In the genomic region with DNA sequence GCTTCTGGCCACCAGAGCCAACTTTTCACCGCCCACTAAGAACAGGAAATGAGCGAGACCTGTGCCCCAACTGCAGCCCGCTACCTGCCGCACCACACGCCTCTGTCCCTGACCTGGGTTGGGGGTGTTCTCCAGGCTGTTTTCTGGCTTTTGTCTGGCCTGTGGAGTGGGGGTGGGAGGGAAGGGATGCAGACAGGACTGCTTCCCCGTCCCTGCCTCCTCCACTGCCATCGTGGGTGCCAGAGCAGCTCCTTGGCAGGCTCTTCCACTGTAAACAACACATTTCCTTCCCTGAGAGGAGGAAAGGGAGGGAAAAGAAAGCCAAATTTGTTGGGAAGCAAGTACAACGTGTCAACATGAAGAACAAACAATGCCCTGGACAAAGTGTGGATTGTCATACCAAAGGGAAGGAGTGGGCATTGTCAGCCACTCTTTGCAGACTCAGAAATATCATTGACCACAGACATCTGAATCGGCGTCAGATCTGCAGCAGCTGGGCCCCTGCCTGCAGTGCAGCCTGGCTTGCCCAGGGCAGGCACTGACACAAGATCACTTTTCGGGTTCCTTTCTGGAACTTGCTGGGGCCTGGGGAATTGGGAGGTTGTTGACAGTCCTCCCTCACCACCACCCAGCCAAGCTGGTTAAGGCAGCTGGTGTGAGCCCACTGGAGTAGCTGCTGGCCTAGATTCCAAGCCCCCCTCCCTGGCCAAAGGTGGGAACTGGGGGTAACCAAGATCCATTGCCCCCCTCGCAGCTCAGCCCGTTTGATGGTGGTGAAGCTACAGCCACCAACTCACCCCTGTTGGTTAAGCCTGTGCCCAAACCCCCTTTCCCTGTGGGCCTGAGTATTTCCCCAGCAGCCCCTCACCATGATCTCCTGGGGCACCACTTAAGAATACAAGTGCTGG, we compare ENCODE assay signal across 10 cellular contexts. TPM values are rescaled to one million over a fixed set of nuclear protein-coding genes. Genes with fewer than 3 reads are reported as not detected.
DNase-seq lines count a peak whose midpoint lies in the region; ATAC-seq, FAIRE-seq and TF ChIP-seq lines count a peak whose summit lies in the region.
"Had no signal": no experiment of that assay in that cellular context is flagged by ENCODE, and none has a peak within 500 bp of the region (broad histone marks: within the 10 kb centered on the region; RNA-seq: fewer than 3 reads in every experiment).

No MANE protein-coding gene starts in this region.

- H3K4me1 Mint-ChIP-seq in activated CD4-positive, alpha-beta memory T cell treated with anti-CD3 and anti-CD28 coated beads for 36 hours (ENCODE audit: low read depth): peaks cover 9% of the 10 kb centered on the region
- H3K4me1 Mint-ChIP-seq in activated CD4-positive, alpha-beta memory T cell treated with anti-CD3 and anti-CD28 coated beads, Interleukin-2, amount 10 ng/mL, durations not matched to agents 7 days and 5 days: peaks cover 6% of the 10 kb centered on the region

- H3K4me1 ChIP-seq in tibial artery: peaks cover 0 to 66% (median 57%) of the 10 kb centered on the region in 4 donors

- H3K36me3 ChIP-seq in tibial artery: peaks cover 11 to 24% (median 16%) of the 10 kb centered on the region in 3 donors

- no peak for TF ChIP-seq CTCF in dorsolateral prefrontal cortex (IDR thresholded peaks at IDR 0.05 in 54 of 56, conservative IDR thresholded peaks at IDR 0.05 in 2 of 56; ENCODE audit: low read depth in 1 of 56, partially characterized antibody in 56 of 56)
- TF ChIP-seq CTCF in tibial artery (IDR thresholded peaks at IDR 0.05): no peak

- peak overlapping the region; percentile 15 for H3K27ac Mint-ChIP-seq in activated CD4-positive, alpha-beta memory T cell treated with anti-CD3 and anti-CD28 coated beads for 36 hours
- no peak overlapping the region for H3K27ac Mint-ChIP-seq in activated CD4-positive, alpha-beta memory T cell treated with anti-CD3 and anti-CD28 coated beads, Interleukin-2, amount 10 ng/mL, durations not matched to agents 7 days and 5 days
- H3K27ac Mint-ChIP-seq: stimulated activated naive CD8-positive, alpha-beta T cell treated with anti-CD3 and anti-CD28 coated beads, Interleukin-15, Interleukin-2, amounts not matched to agents 100 ng/mL and 50 ng/mL, for 24 hours had no signal

- intact Hi-C loops in activated CD4-positive, alpha-beta memory T cell treated with anti-CD3 and anti-CD28 coated beads for 36 hours (cut with micrococcal nuclease): no loop called here
- intact Hi-C loops in dorsolateral prefrontal cortex (cut with DNase I): no loop called here
- intact Hi-C loops in tibial artery (cut with DNase I; ENCODE audit: low total_unique reads): no loop called here

- H3K27me3 Mint-ChIP-seq in activated CD4-positive, alpha-beta memory T cell treated with anti-CD3 and anti-CD28 coated beads for 36 hours: no peaks in the 10 kb centered on the region
- H3K27me3 Mint-ChIP-seq in activated CD4-positive, alpha-beta memory T cell treated with anti-CD3 and anti-CD28 coated beads, Interleukin-2, amount 10 ng/mL, durations not matched to agents 7 days and 5 days: no peaks in the 10 kb centered on the region
- H3K27me3 Mint-ChIP-seq: stimulated activated naive CD8-positive, alpha-beta T cell treated with anti-CD3 and anti-CD28 coated beads, Interleukin-15, Interleukin-2, amounts not matched to agents 100 ng/mL and 50 ng/mL, for 24 hours had no signal

- no peak for FAIRE-seq in GM19239 (lab: Jason Lieb, UNC)

- peaks cover 1% of the 10 kb centered on the region for H3K36me3 Mint-ChIP-seq in activated CD4-positive, alpha-beta memory T cell treated with anti-CD3 and anti-CD28 coated beads for 36 hours
- H3K36me3 Mint-ChIP-seq in activated CD4-positive, alpha-beta memory T cell treated with anti-CD3 and anti-CD28 coated beads, Interleukin-2, amount 10 ng/mL, durations not matched to agents 7 days and 5 days (ENCODE audit: low read depth): peaks cover 13% of the 10 kb centered on the region

- no peak overlapping the region for H3K4me3 Mint-ChIP-seq in activated CD4-positive, alpha-beta memory T cell treated with anti-CD3 and anti-CD28 coated beads for 36 hours
- no peak overlapping the region for H3K4me3 Mint-ChIP-seq in activated CD4-positive, alpha-beta memory T cell treated with anti-CD3 and anti-CD28 coated beads, Interleukin-2, amount 10 ng/mL, durations not matched to agents 7 days and 5 days
- H3K4me3 Mint-ChIP-seq: stimulated activated naive CD8-positive, alpha-beta T cell treated with anti-CD3 and anti-CD28 coated beads, Interleukin-15, Interleukin-2, amounts not matched to agents 100 ng/mL and 50 ng/mL, for 24 hours had no signal

- no peaks in the 10 kb centered on the region for H3K9me3 ChIP-seq in tibial artery

- peak overlapping the region; percentile 10 to 94 (median 85) for H3K27ac ChIP-seq in dorsolateral prefrontal cortex
- H3K27ac ChIP-seq in tibial artery: peak overlapping the region; percentile 61 to 62

- peak; percentile 45 for DNase-seq in activated CD4-positive, alpha-beta memory T cell treated with anti-CD3 and anti-CD28 coated beads for 36 hours
- DNase-seq in activated CD4-positive, alpha-beta memory T cell treated with anti-CD3 and anti-CD28 coated beads, Interleukin-2, amount 10 ng/mL, durations not matched to agents 7 days and 5 days: no peak
- DNase-seq in dorsolateral prefrontal cortex: peak in 2 of 10 donors; percentile 40 to 43
- DNase-seq in myocyte (ENCODE audit: low read depth): peak; percentile 96
- no peak for DNase-seq in tibial artery
- DNase-seq in LoVo (ENCODE audit: low spot score): no peak
- DNase-seq in GM19239 (ENCODE audit: insufficient read length, low spot score): no peak
- DNase-seq: NCI-H2029 treated with DMSO at 0.1 percent for 48 hours had no signal

- no peaks in the 10 kb centered on the region for H3K27me3 ChIP-seq in dorsolateral prefrontal cortex
- H3K27me3 ChIP-seq in tibial artery: no peaks in the 10 kb centered on the region

- peak overlapping the region in 1 of 59 donors; percentile 3 for H3K4me3 ChIP-seq in dorsolateral prefrontal cortex
- H3K4me3 ChIP-seq in tibial artery: no peak overlapping the region

- POLR2A ChIA-PET in activated CD4-positive, alpha-beta memory T cell treated with anti-CD3 and anti-CD28 coated beads for 36 hours (lab: Charles Lee): no interaction called here
- POLR2A ChIA-PET in activated CD4-positive, alpha-beta memory T cell treated with anti-CD3 and anti-CD28 coated beads, Interleukin-2, amount 10 ng/mL, durations not matched to agents 7 days and 5 days (lab: Charles Lee): no interaction called here

- CTCF ChIA-PET in activated CD4-positive, alpha-beta memory T cell treated with anti-CD3 and anti-CD28 coated beads for 36 hours (lab: Charles Lee): no interaction called here
- CTCF ChIA-PET in activated CD4-positive, alpha-beta memory T cell treated with anti-CD3 and anti-CD28 coated beads, Interleukin-2, amount 10 ng/mL, durations not matched to agents 7 days and 5 days (lab: Charles Lee): interaction anchor here (1.7 kb wide), 1 partner anchor 10 kb away, joined by 5 read pairs; no protein-coding TSS in a partner anchor

- H3K9me3 Mint-ChIP-seq in activated CD4-positive, alpha-beta memory T cell treated with anti-CD3 and anti-CD28 coated beads for 36 hours: no peaks in the 10 kb centered on the region
- no peaks in the 10 kb centered on the region for H3K9me3 Mint-ChIP-seq in activated CD4-positive, alpha-beta memory T cell treated with anti-CD3 and anti-CD28 coated beads, Interleukin-2, amount 10 ng/mL, durations not matched to agents 7 days and 5 days
- H3K9me3 Mint-ChIP-seq: stimulated activated naive CD8-positive, alpha-beta T cell treated with anti-CD3 and anti-CD28 coated beads, Interleukin-15, Interleukin-2, amounts not matched to agents 100 ng/mL and 50 ng/mL, for 24 hours had no signal

- no peak for ATAC-seq in GM21390 (IDR thresholded peaks at IDR 0.05; ENCODE audit: unreplicated experiment)

RNA-seq across cellular contexts. Expression of a gene that starts 22.6 kb away (rescaled TPM):
- total RNA-seq in activated CD4-positive, alpha-beta memory T cell treated with anti-CD3 and anti-CD28 coated beads for 36 hours: 10 to 100 TPM; 46.8 to 50.3 TPM
- 10 to 100 TPM; 53.0 to 56.0 TPM for total RNA-seq in activated CD4-positive, alpha-beta memory T cell treated with anti-CD3 and anti-CD28 coated beads, Interleukin-2, amount 10 ng/mL, durations not matched to agents 7 days and 5 days
- total RNA-seq in dorsolateral prefrontal cortex (100 to 1,000 TPM in 118 of 120 experiments, 10 to 100 TPM in 2; 95.2 to 308 (median 133) TPM), myocyte (230 and 274 TPM in 2 replicates)
- polyA plus RNA-seq in myocyte (2012): 192 TPM

Comparison
In these comparisons a context has a peak if more than half of its experiments do, and no peak if none do; other contexts are left out.
1. DNase-seq: peak in activated CD4-positive, alpha-beta memory T cell treated with anti-CD3 and anti-CD28 coated beads for 36 hours (single experiment) and myocyte (single experiment); none in activated CD4-positive, alpha-beta memory T cell treated with anti-CD3 and anti-CD28 coated beads, Interleukin-2, amount 10 ng/mL, durations not matched to agents 7 days and 5 days (single experiment), tibial artery (0 of 2), LoVo (single experiment) and GM19239 (single experiment).